ENCODE assay signal across 35 cellular contexts in the genomic region with DNA sequence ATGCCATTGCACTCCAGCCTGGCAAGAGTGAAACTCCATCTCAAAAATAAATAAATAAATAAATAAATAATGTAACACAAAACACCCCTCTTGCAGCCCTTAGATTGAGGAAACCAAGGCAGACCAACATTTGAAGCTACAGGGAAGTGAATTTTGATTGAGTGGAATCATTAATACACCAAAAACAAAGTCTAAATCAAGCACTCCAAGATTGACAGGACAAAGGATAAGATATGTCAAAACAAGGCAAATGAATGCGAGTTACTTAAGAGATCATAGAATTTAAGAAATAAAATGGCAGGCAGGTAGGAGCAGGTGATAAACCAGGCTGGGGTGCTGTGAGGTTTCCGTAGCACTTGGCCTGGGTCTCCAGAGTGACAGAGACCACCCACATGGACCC.
"Had no signal": no experiment of that assay in that cellular context is flagged by ENCODE, and none has a peak within 500 bp of the region (broad histone marks: within the 10 kb centered on the region; RNA-seq: fewer than 3 reads in every experiment).

No MANE protein-coding gene starts in this region.

- H3K27ac ChIP-seq: ascending aorta, cardiac muscle cell had no signal

- H3K4me1 Mint-ChIP-seq: activated CD4-positive, alpha-beta T cell treated with anti-CD3 and anti-CD28 coated beads for 36 hours; activated naive CD4-positive, alpha-beta T cell treated with anti-CD3 and anti-CD28 coated beads, Interleukin-2, amount 10 ng/mL, durations not matched to agents 7 days and 5 days; activated naive CD4-positive, alpha-beta T cell treated with anti-CD3 and anti-CD28 coated beads, Interleukin-2, amount 50 U/mL, for 24 hours; activated naive CD8-positive, alpha-beta T cell treated with anti-CD3 and anti-CD28 coated beads, Interleukin-2, amount 10 ng/mL, durations not matched to agents 7 days and 5 days; activated naive CD8-positive, alpha-beta T cell treated with anti-CD3 and anti-CD28 coated beads, Interleukin-2, amount 50 U/mL, for 24 hours; central memory CD8-positive, alpha-beta T cell had no signal

- H3K4me3 Mint-ChIP-seq: activated CD4-positive, alpha-beta memory T cell treated with anti-CD3 and anti-CD28 coated beads, Interleukin-2, amount 10 ng/mL, durations not matched to agents 7 days and 5 days; activated CD4-positive, alpha-beta T cell treated with anti-CD3 and anti-CD28 coated beads for 36 hours; activated CD8-positive, alpha-beta memory T cell treated with anti-CD3 and anti-CD28 coated beads, Interleukin-2, amount 10 ng/mL, durations not matched to agents 7 days and 5 days; activated CD8-positive, alpha-beta T cell treated with anti-CD3 and anti-CD28 coated beads, Interleukin-2, amount 10 ng/mL, durations not matched to agents 7 days and 5 days; activated naive CD4-positive, alpha-beta T cell treated with anti-CD3 and anti-CD28 coated beads, Interleukin-2, amount 10 ng/mL, durations not matched to agents 7 days and 5 days; activated naive CD4-positive, alpha-beta T cell treated with anti-CD3 and anti-CD28 coated beads, Interleukin-2, amount 50 U/mL, for 24 hours; activated naive CD8-positive, alpha-beta T cell; activated naive CD8-positive, alpha-beta T cell treated with anti-CD3 and anti-CD28 coated beads, Interleukin-2, amount 10 ng/mL, durations not matched to agents 7 days and 5 days; activated naive CD8-positive, alpha-beta T cell treated with anti-CD3 and anti-CD28 coated beads, Interleukin-2, amount 50 U/mL, for 24 hours; activated T-cell treated with anti-CD3 and anti-CD28 coated beads, Interleukin-2, amount 50 U/mL, for 24 hours; brain; central memory CD8-positive, alpha-beta T cell; T-helper 1 cell treated with Interleukin-12 subunit alpha and Interleukin-12 subunit beta and Interleukin-4 antibody, amounts not matched to agents 30 μg/mL and 1 μg/mL, for 36 hours; T-helper 2 cell treated with Interferon-gamma antibody and Interleukin-4, amounts not matched to agents 5 μg/mL and 100 μg/mL, for 36 hours had no signal

- ATAC-seq: activated CD4-positive, alpha-beta T cell treated with anti-CD3 and anti-CD28 coated beads for 36 hours; activated CD4-positive, CD25-positive, alpha-beta regulatory T cell treated with anti-CD3 and anti-CD28 coated beads, Interleukin-2, amount 50 U/mL, for 24 hours; activated CD8-positive, alpha-beta memory T cell treated with anti-CD3 and anti-CD28 coated beads, Interleukin-2, amount 10 ng/mL, durations not matched to agents 7 days and 5 days; activated CD8-positive, alpha-beta T cell treated with anti-CD3 and anti-CD28 coated beads, Interleukin-2, amount 10 ng/mL, durations not matched to agents 7 days and 5 days; activated naive CD8-positive, alpha-beta T cell treated with anti-CD3 and anti-CD28 coated beads, Interleukin-2, amount 50 U/mL, for 24 hours had no signal

- H3K4me1 ChIP-seq: ascending aorta had no signal

- H3K36me3 ChIP-seq: ascending aorta, cardiac muscle cell had no signal

- DNase-seq: activated CD4-positive, alpha-beta memory T cell treated with anti-CD3 and anti-CD28 coated beads, Interleukin-2, amount 10 ng/mL, durations not matched to agents 7 days and 5 days; activated CD4-positive, alpha-beta T cell treated with anti-CD3 and anti-CD28 coated beads for 1 hour; activated CD4-positive, alpha-beta T cell treated with anti-CD3 and anti-CD28 coated beads for 36 hours; activated CD4-positive, alpha-beta T cell treated with anti-CD3 and anti-CD28 coated beads for 48 hours; activated CD4-positive, alpha-beta T cell treated with anti-CD3 and anti-CD28 coated beads, Interleukin-2, amount 50 U/mL, for 48 hours; activated CD4-positive, CD25-positive, alpha-beta regulatory T cell; activated CD8-positive, alpha-beta memory T cell treated with anti-CD3 and anti-CD28 coated beads for 24 hours; activated CD8-positive, alpha-beta memory T cell treated with anti-CD3 and anti-CD28 coated beads, Interleukin-2, amount 10 ng/mL, durations not matched to agents 7 days and 5 days; activated CD8-positive, alpha-beta memory T cell treated with anti-CD3 and anti-CD28 coated beads, Interleukin-2, amount 50 U/mL, for 48 hours; activated CD8-positive, alpha-beta T cell treated with anti-CD3 and anti-CD28 coated beads, Interleukin-2, amount 10 ng/mL, durations not matched to agents 7 days and 5 days; activated effector memory CD4-positive, alpha-beta T cell treated with Interleukin-2 at 50 U/mL for 16 hours; activated gamma-delta T cell; activated naive CD4-positive, alpha-beta T cell treated with anti-CD3 and anti-CD28 coated beads, Interleukin-2, amount 10 ng/mL, durations not matched to agents 7 days and 5 days; activated naive CD4-positive, alpha-beta T cell treated with Interleukin-2 at 50 U/mL for 16 hours; activated naive CD8-positive, alpha-beta T cell treated with anti-CD3 and anti-CD28 coated beads, Interleukin-2, amount 10 ng/mL, durations not matched to agents 7 days and 5 days; activated naive CD8-positive, alpha-beta T cell treated with anti-CD3 and anti-CD28 coated beads, Interleukin-2, amount 50 U/mL, for 24 hours; activated T-cell treated with anti-CD3 and anti-CD28 coated beads, Interleukin-2, amount 50 U/mL, for 24 hours; activated T-cell treated with anti-CD3 and anti-CD28 coated beads, Interleukin-2, amount 50 U/mL, for 48 hours; amygdala; anterior cingulate cortex; caudate nucleus; cerebellar nuclear complex; T-helper 1 cell; T-helper 2 cell; T-helper 9 cell had no signal

- H3K27ac Mint-ChIP-seq: activated CD4-positive, alpha-beta memory T cell treated with anti-CD3 and anti-CD28 coated beads, Interleukin-2, amount 10 ng/mL, durations not matched to agents 7 days and 5 days; activated CD4-positive, alpha-beta T cell treated with anti-CD3 and anti-CD28 coated beads for 36 hours; activated CD8-positive, alpha-beta memory T cell treated with anti-CD3 and anti-CD28 coated beads, Interleukin-2, amount 10 ng/mL, durations not matched to agents 7 days and 5 days; activated CD8-positive, alpha-beta T cell treated with anti-CD3 and anti-CD28 coated beads, Interleukin-2, amount 10 ng/mL, durations not matched to agents 7 days and 5 days; activated naive CD4-positive, alpha-beta T cell treated with anti-CD3 and anti-CD28 coated beads, Interleukin-2, amount 10 ng/mL, durations not matched to agents 7 days and 5 days; activated naive CD4-positive, alpha-beta T cell treated with anti-CD3 and anti-CD28 coated beads, Interleukin-2, amount 50 U/mL, for 24 hours; activated naive CD8-positive, alpha-beta T cell; activated naive CD8-positive, alpha-beta T cell treated with anti-CD3 and anti-CD28 coated beads, Interleukin-2, amount 10 ng/mL, durations not matched to agents 7 days and 5 days; activated naive CD8-positive, alpha-beta T cell treated with anti-CD3 and anti-CD28 coated beads, Interleukin-2, amount 50 U/mL, for 24 hours; activated T-cell treated with anti-CD3 and anti-CD28 coated beads, Interleukin-2, amount 50 U/mL, for 24 hours; activated T-helper 2 cell treated with anti-CD3 and anti-CD28 coated beads, Interferon-gamma antibody, Interleukin-2, Interleukin-4, amounts not matched to agents 10 μg/mL and 5 μg/mL and 100 μg/mL, durations not matched to agents 14 hours and 24 hours and 36 hours; T-helper 1 cell treated with Interleukin-12 subunit alpha and Interleukin-12 subunit beta and Interleukin-4 antibody, amounts not matched to agents 30 μg/mL and 1 μg/mL, for 36 hours; T-helper 2 cell treated with Interferon-gamma antibody and Interleukin-4, amounts not matched to agents 5 μg/mL and 100 μg/mL, for 36 hours had no signal

- H3K4me3 ChIP-seq: ascending aorta, cardiac muscle cell had no signal

- H3K9me3 ChIP-seq: ascending aorta had no signal

- H3K9me3 Mint-ChIP-seq: activated CD4-positive, alpha-beta memory T cell treated with anti-CD3 and anti-CD28 coated beads, Interleukin-2, amount 10 ng/mL, durations not matched to agents 7 days and 5 days; activated naive CD4-positive, alpha-beta T cell treated with anti-CD3 and anti-CD28 coated beads, Interleukin-2, amount 10 ng/mL, durations not matched to agents 7 days and 5 days; activated naive CD4-positive, alpha-beta T cell treated with anti-CD3 and anti-CD28 coated beads, Interleukin-2, amount 50 U/mL, for 24 hours; activated naive CD8-positive, alpha-beta T cell treated with anti-CD3 and anti-CD28 coated beads, Interleukin-2, amount 10 ng/mL, durations not matched to agents 7 days and 5 days; activated naive CD8-positive, alpha-beta T cell treated with anti-CD3 and anti-CD28 coated beads, Interleukin-2, amount 50 U/mL, for 24 hours; activated T-cell treated with anti-CD3 and anti-CD28 coated beads, Interleukin-2, amount 50 U/mL, for 24 hours; activated T-helper 2 cell treated with anti-CD3 and anti-CD28 coated beads, Interferon-gamma antibody, Interleukin-2, Interleukin-4, amounts not matched to agents 10 μg/mL and 5 μg/mL and 100 μg/mL, durations not matched to agents 14 hours and 24 hours and 36 hours; brain; central memory CD8-positive, alpha-beta T cell; T-helper 1 cell treated with Interleukin-12 subunit alpha and Interleukin-12 subunit beta and Interleukin-4 antibody, amounts not matched to agents 30 μg/mL and 1 μg/mL, for 36 hours; T-helper 2 cell treated with Interferon-gamma antibody and Interleukin-4, amounts not matched to agents 5 μg/mL and 100 μg/mL, for 36 hours had no signal

- H3K27me3 Mint-ChIP-seq: activated naive CD4-positive, alpha-beta T cell treated with anti-CD3 and anti-CD28 coated beads, Interleukin-2, amount 10 ng/mL, durations not matched to agents 7 days and 5 days; activated naive CD4-positive, alpha-beta T cell treated with anti-CD3 and anti-CD28 coated beads, Interleukin-2, amount 50 U/mL, for 24 hours; brain; central memory CD8-positive, alpha-beta T cell had no signal

- H3K27me3 ChIP-seq: ascending aorta, cardiac muscle cell had no signal

- H3K36me3 Mint-ChIP-seq: activated CD8-positive, alpha-beta memory T cell treated with anti-CD3 and anti-CD28 coated beads, Interleukin-2, amount 10 ng/mL, durations not matched to agents 7 days and 5 days; activated naive CD4-positive, alpha-beta T cell treated with anti-CD3 and anti-CD28 coated beads, Interleukin-2, amount 10 ng/mL, durations not matched to agents 7 days and 5 days; activated naive CD4-positive, alpha-beta T cell treated with anti-CD3 and anti-CD28 coated beads, Interleukin-2, amount 50 U/mL, for 24 hours; activated naive CD8-positive, alpha-beta T cell; activated naive CD8-positive, alpha-beta T cell treated with anti-CD3 and anti-CD28 coated beads, Interleukin-2, amount 10 ng/mL, durations not matched to agents 7 days and 5 days; brain had no signal
